Comparison of ENCODE assay signal across 9 cellular contexts in genomic region chr4:155667538-155668511, GRCh38. TPM values are rescaled to one million over a fixed set of nuclear protein-coding genes. Genes with fewer than 3 reads are reported as not detected.
DNase-seq lines count a peak whose midpoint lies in the region; ATAC-seq and TF ChIP-seq lines count a peak whose summit lies in the region.
"Had no signal": no experiment of that assay in that cellular context is flagged by ENCODE, and none has a peak within 500 bp of the region (broad histone marks: within the 10 kb centered on the region; RNA-seq: fewer than 3 reads in every experiment).

No MANE protein-coding gene starts in this region.

- no peaks in the 10 kb centered on the region for H3K9me3 Mint-ChIP-seq in activated T-helper 17 cell treated with anti-CD3 and anti-CD28 coated beads, Interleukin-2, amount 50 U/mL, for 72 hours

- no peaks in the 10 kb centered on the region for H3K36me3 Mint-ChIP-seq in activated T-helper 17 cell treated with anti-CD3 and anti-CD28 coated beads, Interleukin-2, amount 50 U/mL, for 72 hours (ENCODE audit: low read depth)
- H3K36me3 Mint-ChIP-seq: CD4-positive, CD25-positive, alpha-beta regulatory T cell had no signal

- intact Hi-C loops in head of caudate nucleus (cut with DNase I): no loop called here

- H3K27me3 Mint-ChIP-seq in activated T-helper 17 cell treated with anti-CD3 and anti-CD28 coated beads, Interleukin-2, amount 50 U/mL, for 72 hours: peaks cover 52% of the 10 kb centered on the region

- no peak overlapping the region for H3K27ac Mint-ChIP-seq in activated T-helper 17 cell treated with anti-CD3 and anti-CD28 coated beads, Interleukin-2, amount 50 U/mL, for 72 hours
- H3K27ac Mint-ChIP-seq: CD4-positive, CD25-positive, alpha-beta regulatory T cell had no signal

- H3K4me3 Mint-ChIP-seq in activated T-helper 17 cell treated with anti-CD3 and anti-CD28 coated beads, Interleukin-2, amount 50 U/mL, for 72 hours: peak overlapping the region; percentile 72

- TF ChIP-seq CTCF in omental fat pad (IDR thresholded peaks at IDR 0.05): no peak

- DNase-seq in NCI-H1417 (lab: John Stamatoyannopoulos, UW): peak in 2 of 3 experiments; percentile 78 to 83
- no peak for DNase-seq in NCI-H1417 treated with DMSO at 0.1 percent for 48 hours (lab: John Stamatoyannopoulos, UW)
- DNase-seq in LHCN-M2 (ENCODE audit: low read depth): peak; percentile 9
- peak; percentile 7 to 75 (median 47) for DNase-seq in head of caudate nucleus
- no peak for DNase-seq in omental fat pad (ENCODE audit: low spot score)
- DNase-seq in stimulated activated naive CD4-positive, alpha-beta T cell treated with Interleukin-2 at 50 U/mL for 16 hours (lab: John Stamatoyannopoulos, UW): no peak

- ATAC-seq in GM21825 (IDR thresholded peaks at IDR 0.05; ENCODE audit: unreplicated experiment) (peak; percentile 51), omental fat pad (ENCODE audit: low FRiP score) (peak; percentile 77)
- ATAC-seq in activated T-helper 17 cell treated with anti-CD3 and anti-CD28 coated beads, Interleukin-2, amount 50 U/mL, for 72 hours (replicated peaks): no peak

- no peaks in the 10 kb centered on the region for H3K4me1 Mint-ChIP-seq in activated T-helper 17 cell treated with anti-CD3 and anti-CD28 coated beads, Interleukin-2, amount 50 U/mL, for 72 hours

RNA-seq across cellular contexts. Expression of gene GUCY1A1, which starts 1.2 kb away (rescaled TPM):
- total RNA-seq in LHCN-M2 (2014; rRNA removed) (not detected in 2 replicates), omental fat pad (10 to 100 TPM in 3 of 4 donors, 1 to 10 TPM in 1; 8.4 to 52.0 (median 12.9) TPM)
- 0.06 TPM for polyA plus RNA-seq in LHCN-M2 (2012)
- total RNA-seq in activated T-helper 17 cell treated with anti-CD3 and anti-CD28 coated beads, Interleukin-2, amount 50 U/mL, for 72 hours: not detected
- polyA plus RNA-seq: CD4-positive, CD25-positive, alpha-beta regulatory T cell had no signal

Comparison
In these comparisons a context has a peak if more than half of its experiments do, and no peak if none do; other contexts are left out.
1. DNase-seq: peak in NCI-H1417 (2 of 3), LHCN-M2 (single experiment) and head of caudate nucleus (42 of 42); none in NCI-H1417 treated with DMSO at 0.1 percent for 48 hours (single experiment), omental fat pad (single experiment) and stimulated activated naive CD4-positive, alpha-beta T cell treated with Interleukin-2 at 50 U/mL for 16 hours (single experiment).